ENCODE assay signal across 8 cellular contexts in genomic region chr5:42950466-42951168, GRCh38.
A peak's percentile ranks its signal among the peaks of the same experiment; 100 is the strongest.
DNase-seq lines count a peak whose midpoint lies in the region; ATAC-seq, FAIRE-seq and TF ChIP-seq lines count a peak whose summit lies in the region.

No MANE protein-coding gene starts in this region.

- H3K27ac ChIP-seq in KOPT-K1 (ENCODE audit: low read depth, low read length, poor library complexity, severe bottlenecking) (peak overlapping the region; percentile 95), astrocyte (ENCODE audit: low read depth, low read length) (peak overlapping the region; percentile 95), iPS-20b (ENCODE audit: low read length) (peak overlapping the region; percentile 9)

- H3K4me3 Mint-ChIP-seq in astrocyte (ENCODE audit: unreplicated experiment), result no peak overlapping the region

- peak overlapping the region; percentile 69 for H3K4me3 ChIP-seq in astrocyte (ENCODE audit: insufficient read depth, low read depth, low read length)
- H3K4me3 ChIP-seq in iPS-20b (ENCODE audit: low read length), result no peak overlapping the region

- H3K9me3 Mint-ChIP-seq in astrocyte (ENCODE audit: unreplicated experiment), result peaks cover 11% of the 10 kb centered on the region

- H3K4me1 Mint-ChIP-seq in astrocyte (ENCODE audit: low read depth, unreplicated experiment), result no peaks in the 10 kb centered on the region

- peak; percentile 40 for ATAC-seq in GM21737 (IDR thresholded peaks at IDR 0.05; ENCODE audit: unreplicated experiment)

- peak; percentile 100 for DNase-seq in EH (ENCODE audit: low read depth)
- DNase-seq in T-helper 2 cell, result peak in 4 of 5 experiments; percentile 50 to 84 (median 60)
- DNase-seq in astrocyte (ENCODE audit: low read depth), result peak; percentile 100
- peak; percentile 75 for DNase-seq in stimulated activated CD4-positive, alpha-beta T cell treated with anti-CD3 and anti-CD28 coated beads, Interleukin-1b, Interleukin-23, amount 100 ng/mL, for 48 hours
- DNase-seq in NCI-H1048 (lab: John Stamatoyannopoulos, UW), result no peak

- TF ChIP-seq CTCF in astrocyte (IDR thresholded peaks at IDR 0.05; ENCODE audit: insufficient read depth, low read depth, low read length), result no peak

- H3K27ac Mint-ChIP-seq in astrocyte (ENCODE audit: unreplicated experiment), result no peak overlapping the region

- H3K27me3 ChIP-seq in astrocyte (ENCODE audit: insufficient read depth, low read length), result no peaks in the 10 kb centered on the region
- no peaks in the 10 kb centered on the region for H3K27me3 ChIP-seq in iPS-20b (ENCODE audit: insufficient read depth, low read length)

- peaks cover 8% of the 10 kb centered on the region for H4K20me1 ChIP-seq in astrocyte (ENCODE audit: insufficient read depth, low read length)

- H3K36me3 ChIP-seq in KOPT-K1 (ENCODE audit: insufficient read depth, low read length), result no peaks in the 10 kb centered on the region
- no peaks in the 10 kb centered on the region for H3K36me3 ChIP-seq in astrocyte (ENCODE audit: insufficient read depth, low read length)
- H3K36me3 ChIP-seq in iPS-20b (ENCODE audit: insufficient read depth, low read depth, low read length), result no peaks in the 10 kb centered on the region

- FAIRE-seq in astrocyte (lab: Jason Lieb, UNC), result peak; percentile 88

- H3K9me3 ChIP-seq in KOPT-K1 (ENCODE audit: insufficient read depth, low read length, poor library complexity, severe bottlenecking) (peaks cover 21% of the 10 kb centered on the region), astrocyte (ENCODE audit: insufficient read depth, low read depth, low read length) (peaks cover 16% of the 10 kb centered on the region), iPS-20b (ENCODE audit: insufficient read depth, low read depth, low read length) (peaks cover 8% of the 10 kb centered on the region)

- peaks cover 35% of the 10 kb centered on the region for H3K79me2 ChIP-seq in astrocyte (ENCODE audit: insufficient read depth, low read length)

- H3K36me3 Mint-ChIP-seq in astrocyte (ENCODE audit: low read depth, unreplicated experiment), result peaks cover 4% of the 10 kb centered on the region

- H2AFZ ChIP-seq in astrocyte (ENCODE audit: low read depth, low read length), result peak overlapping the region; percentile 84

- H3K9ac ChIP-seq in astrocyte (ENCODE audit: low read length), result peak overlapping the region; percentile 85
- no peak overlapping the region for H3K9ac ChIP-seq in iPS-20b (ENCODE audit: low read depth, low read length)

- H3K4me1 ChIP-seq in astrocyte (ENCODE audit: insufficient read depth, low read length) (peaks cover 17% of the 10 kb centered on the region), iPS-20b (ENCODE audit: insufficient read depth, low read length) (no peaks in the 10 kb centered on the region; the same call in 1 of the 2 replicates)

- peak overlapping the region; percentile 93 for H3K4me2 ChIP-seq in astrocyte (ENCODE audit: low read length)

- no peaks in the 10 kb centered on the region for H3K27me3 Mint-ChIP-seq in astrocyte (ENCODE audit: low read depth, unreplicated experiment)

Comparison
In these comparisons a context has a peak if more than half of its experiments do, and no peak if none do; other contexts are left out.
1. H3K27ac ChIP-seq: peak in every context shown above with its lines; median percentile 95 in KOPT-K1; 95 in astrocyte; 9 in iPS-20b.